Comparison of ENCODE assay signal across 35 cellular contexts in genomic region chr3:140711043-140711718, GRCh38. TPM values are rescaled to one million over a fixed set of nuclear protein-coding genes. Genes with fewer than 3 reads are reported as not detected.
"Had no signal": no experiment of that assay in that cellular context is flagged by ENCODE, and none has a peak within 500 bp of the region (broad histone marks: within the 10 kb centered on the region; RNA-seq: fewer than 3 reads in every experiment).

No MANE protein-coding gene starts in this region.

- H3K4me2 ChIP-seq: KMS-11 had no signal

- H3K4me1 Mint-ChIP-seq: activated CD4-positive, alpha-beta memory T cell treated with anti-CD3 and anti-CD28 coated beads, Interleukin-2, amount 10 ng/mL, durations not matched to agents 7 days and 5 days; activated naive CD4-positive, alpha-beta T cell treated with anti-CD3 and anti-CD28 coated beads, Interleukin-2, amount 10 ng/mL, durations not matched to agents 7 days and 5 days; brain had no signal

- H3K27me3 Mint-ChIP-seq: activated naive CD8-positive, alpha-beta T cell; activated naive CD8-positive, alpha-beta T cell treated with anti-CD3 and anti-CD28 coated beads, Interleukin-2, amount 50 U/mL, for 24 hours had no signal

- H3K27ac ChIP-seq: KMS-11, VCaP had no signal

- DNase-seq: activated CD4-positive, alpha-beta memory T cell treated with anti-CD3 and anti-CD28 coated beads, Interleukin-2, amount 10 ng/mL, durations not matched to agents 7 days and 5 days; activated CD4-positive, alpha-beta T cell treated with anti-CD3 and anti-CD28 coated beads for 1 hour; activated CD4-positive, alpha-beta T cell treated with anti-CD3 and anti-CD28 coated beads for 48 hours; activated CD4-positive, CD25-positive, alpha-beta regulatory T cell; activated CD8-positive, alpha-beta memory T cell treated with anti-CD3 and anti-CD28 coated beads for 24 hours; activated CD8-positive, alpha-beta memory T cell treated with anti-CD3 and anti-CD28 coated beads, Interleukin-2, amount 10 ng/mL, durations not matched to agents 7 days and 5 days; activated CD8-positive, alpha-beta memory T cell treated with anti-CD3 and anti-CD28 coated beads, Interleukin-2, amount 50 U/mL, for 48 hours; activated effector memory CD4-positive, alpha-beta T cell treated with Interleukin-2 at 50 U/mL for 16 hours; activated naive CD4-positive, alpha-beta T cell treated with anti-CD3 and anti-CD28 coated beads, Interleukin-2, amount 10 ng/mL, durations not matched to agents 7 days and 5 days; activated naive CD8-positive, alpha-beta T cell treated with anti-CD3 and anti-CD28 coated beads, Interleukin-2, amount 50 U/mL, for 24 hours; activated T-cell treated with anti-CD3 and anti-CD28 coated beads, Interleukin-2, amount 50 U/mL, for 48 hours; anterior cingulate cortex; MM.1S; MV-4-11; NCI-H1092; NCI-H1436 treated with DMSO at 0.1 percent for 48 hours; NCI-H187; NCI-H2029 treated with DMSO at 0.1 percent for 48 hours; NCI-H2107; NCI-H2171; NCI-H510A; NCI-H526; NCI-H748 treated with DMSO at 0.1 percent for 48 hours; NK-92 treated with Interleukin-12 subunit alpha and Interleukin-12 subunit beta, amount 100 ng/mL, for 24 hours; OCI-M1; Right ventricle myocardium superior; SW 1271; T-helper 1 cell; T-helper 9 cell had no signal

- ATAC-seq: activated CD8-positive, alpha-beta memory T cell treated with anti-CD3 and anti-CD28 coated beads, Interleukin-2, amount 10 ng/mL, durations not matched to agents 7 days and 5 days; activated naive CD8-positive, alpha-beta T cell treated with anti-CD3 and anti-CD28 coated beads, Interleukin-2, amount 50 U/mL, for 24 hours had no signal

- H3K36me3 Mint-ChIP-seq: activated CD8-positive, alpha-beta memory T cell treated with anti-CD3 and anti-CD28 coated beads, Interleukin-2, amount 10 ng/mL, durations not matched to agents 7 days and 5 days; activated naive CD4-positive, alpha-beta T cell treated with anti-CD3 and anti-CD28 coated beads, Interleukin-2, amount 10 ng/mL, durations not matched to agents 7 days and 5 days; activated naive CD8-positive, alpha-beta T cell; brain had no signal

- H3K4me3 Mint-ChIP-seq: activated CD4-positive, alpha-beta memory T cell treated with anti-CD3 and anti-CD28 coated beads, Interleukin-2, amount 10 ng/mL, durations not matched to agents 7 days and 5 days; activated CD8-positive, alpha-beta memory T cell treated with anti-CD3 and anti-CD28 coated beads, Interleukin-2, amount 10 ng/mL, durations not matched to agents 7 days and 5 days; activated naive CD4-positive, alpha-beta T cell treated with anti-CD3 and anti-CD28 coated beads, Interleukin-2, amount 10 ng/mL, durations not matched to agents 7 days and 5 days; activated naive CD8-positive, alpha-beta T cell; activated naive CD8-positive, alpha-beta T cell treated with anti-CD3 and anti-CD28 coated beads, Interleukin-2, amount 50 U/mL, for 24 hours; brain had no signal

- H3K9me3 Mint-ChIP-seq: activated CD4-positive, alpha-beta memory T cell treated with anti-CD3 and anti-CD28 coated beads, Interleukin-2, amount 10 ng/mL, durations not matched to agents 7 days and 5 days; activated naive CD4-positive, alpha-beta T cell treated with anti-CD3 and anti-CD28 coated beads, Interleukin-2, amount 10 ng/mL, durations not matched to agents 7 days and 5 days; activated naive CD8-positive, alpha-beta T cell treated with anti-CD3 and anti-CD28 coated beads, Interleukin-2, amount 50 U/mL, for 24 hours had no signal

- FAIRE-seq: bronchial epithelial cell had no signal

- H3K27ac Mint-ChIP-seq: activated CD4-positive, alpha-beta memory T cell treated with anti-CD3 and anti-CD28 coated beads, Interleukin-2, amount 10 ng/mL, durations not matched to agents 7 days and 5 days; activated CD8-positive, alpha-beta memory T cell treated with anti-CD3 and anti-CD28 coated beads, Interleukin-2, amount 10 ng/mL, durations not matched to agents 7 days and 5 days; activated naive CD4-positive, alpha-beta T cell treated with anti-CD3 and anti-CD28 coated beads, Interleukin-2, amount 10 ng/mL, durations not matched to agents 7 days and 5 days; activated naive CD8-positive, alpha-beta T cell; activated naive CD8-positive, alpha-beta T cell treated with anti-CD3 and anti-CD28 coated beads, Interleukin-2, amount 50 U/mL, for 24 hours had no signal

- H3K9ac ChIP-seq: KMS-11 had no signal

RNA-seq across cellular contexts. Expression of gene TRIM42, which starts 33.3 kb away (rescaled TPM):
- total RNA-seq: activated CD4-positive, alpha-beta memory T cell treated with anti-CD3 and anti-CD28 coated beads, Interleukin-2, amount 10 ng/mL, durations not matched to agents 7 days and 5 days; activated CD8-positive, alpha-beta memory T cell treated with anti-CD3 and anti-CD28 coated beads, Interleukin-2, amount 10 ng/mL, durations not matched to agents 7 days and 5 days; bronchial epithelial cell; LHCN-M2; Right ventricle myocardium superior had no signal
